In the genomic region with DNA sequence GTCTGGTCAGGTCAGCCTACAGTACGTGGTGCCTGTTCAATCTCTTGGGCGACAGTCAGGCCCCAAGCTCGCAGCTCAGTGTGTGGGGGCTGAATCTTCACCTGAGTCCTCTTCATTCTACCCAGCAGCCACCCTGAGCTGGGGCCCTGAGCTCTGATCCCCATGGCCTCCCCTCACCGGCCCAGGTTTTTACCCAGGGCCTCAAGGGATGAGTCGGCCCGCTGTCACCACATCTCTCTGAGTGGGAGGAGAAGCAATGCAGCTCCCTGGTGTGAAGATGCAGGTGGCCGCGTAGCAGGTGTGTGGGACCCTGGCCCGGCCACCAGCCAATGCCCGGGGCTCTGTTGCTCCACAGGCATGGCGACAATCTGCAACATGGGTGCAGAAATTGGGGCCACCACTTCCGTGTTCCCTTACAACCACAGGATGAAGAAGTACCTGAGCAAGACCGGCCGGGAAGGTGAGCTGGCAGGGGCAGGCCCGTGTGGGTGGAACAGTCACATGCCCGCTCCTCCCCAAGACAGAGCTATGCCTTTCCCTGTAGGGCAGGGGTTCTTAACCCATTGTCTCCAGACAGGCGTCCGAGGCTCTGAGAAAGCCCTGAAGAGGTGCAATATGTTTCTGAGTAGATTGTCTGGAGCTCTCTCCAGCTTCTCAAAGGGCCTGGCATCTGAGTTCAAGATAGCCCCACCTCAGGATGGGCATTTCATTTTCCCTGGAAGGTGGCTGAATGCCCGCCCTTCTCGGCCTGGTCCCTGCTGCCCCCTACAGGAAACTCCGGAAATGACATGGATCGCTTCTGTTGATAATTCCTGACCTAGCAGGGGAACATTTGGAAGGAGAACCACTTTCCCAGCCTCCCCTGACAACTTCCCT, we compare ENCODE assay signal across 7 cellular contexts. TPM values are rescaled to one million over a fixed set of nuclear protein-coding genes. Genes with fewer than 3 reads are reported as not detected.
DNase-seq lines count a peak whose midpoint lies in the region; ATAC-seq and TF ChIP-seq lines count a peak whose summit lies in the region.

No MANE protein-coding gene starts in this region.

- H3K4me2 ChIP-seq in MM.1S (ENCODE audit: low read depth, low read length): no peak overlapping the region

- no peaks in the 10 kb centered on the region for H3K36me3 ChIP-seq in MM.1S (replicated peaks; ENCODE audit: insufficient read depth, low read length)
- H3K36me3 ChIP-seq in mucosa of descending colon (ENCODE audit: low read depth): peaks cover 10% of the 10 kb centered on the region
- H3K36me3 ChIP-seq in transverse colon: peaks cover 0 to 35% (median 13%) of the 10 kb centered on the region in 4 donors

- H3K9me3 ChIP-seq in MM.1S (replicated peaks; ENCODE audit: insufficient read depth, low read length) (no peaks in the 10 kb centered on the region), mucosa of descending colon (no peaks in the 10 kb centered on the region), transverse colon (no peaks in the 10 kb centered on the region)

- H3K4me3 Mint-ChIP-seq in activated CD4-positive, alpha-beta T cell treated with anti-CD3 and anti-CD28 coated beads, Interleukin-2, amount 10 ng/mL, durations not matched to agents 24 days and 14 days: no peak overlapping the region

- ATAC-seq in mucosa of descending colon (peak; percentile 83), HG03354 (IDR thresholded peaks at IDR 0.05; ENCODE audit: poor library complexity, severe bottlenecking, unreplicated experiment) (no peak)

- 62% methylated on average over 18 of the region's 22 CpGs; no CpG with 5 or more reads in 1 of the 2 donors for WGBS in transverse colon (ENCODE audit: low coverage in 1 of 2), 2 donors

- H3K79me2 ChIP-seq in MM.1S (ENCODE audit: low read length): peaks cover 3% of the 10 kb centered on the region; the same call in 1 of the 2 replicates

- H3F3A ChIP-seq in MM.1S (ENCODE audit: insufficient read depth, low read length): peaks cover 5% of the 10 kb centered on the region; the same call in 1 of the 2 replicates

- TF ChIP-seq POLR2A in transverse colon (IDR thresholded peaks at IDR 0.05): no peak

- no peaks in the 10 kb centered on the region for H3K9me2 ChIP-seq in MM.1S (replicated peaks; ENCODE audit: insufficient read depth, low read length)

- H3K4me1 ChIP-seq in MM.1S (ENCODE audit: low read length): no peaks in the 10 kb centered on the region
- H3K4me1 ChIP-seq in mucosa of descending colon (ENCODE audit: low read depth): no peaks in the 10 kb centered on the region
- H3K4me1 ChIP-seq in transverse colon: peaks cover 0 to 16% (median 0%) of the 10 kb centered on the region in 4 donors

- TF ChIP-seq CTCF in MM.1S (IDR thresholded peaks at IDR 0.05; ENCODE audit: low read length) (peak; percentile 70), mucosa of descending colon (IDR thresholded peaks at IDR 0.05) (peak; percentile 56), transverse colon (IDR thresholded peaks at IDR 0.05) (peak; percentile 89 to 92 (median 90))

- H3K36me3 Mint-ChIP-seq in activated CD4-positive, alpha-beta T cell treated with anti-CD3 and anti-CD28 coated beads, Interleukin-2, amount 10 ng/mL, durations not matched to agents 24 days and 14 days (ENCODE audit: low read depth): peaks cover 27% of the 10 kb centered on the region

- H3K4me3 ChIP-seq in MM.1S (ENCODE audit: low read length) (no peak overlapping the region), mucosa of descending colon (no peak overlapping the region), transverse colon (no peak overlapping the region)

- H4K20me1 ChIP-seq in MM.1S (ENCODE audit: insufficient read depth, low read length): no peaks in the 10 kb centered on the region

- H3K27me3 ChIP-seq in MM.1S (replicated peaks; ENCODE audit: insufficient read depth, low read length) (no peaks in the 10 kb centered on the region), transverse colon (no peaks in the 10 kb centered on the region)

- DNase-seq in GM04504 (ENCODE audit: low read depth): peak; percentile 42
- no peak for DNase-seq in MM.1S
- DNase-seq in activated CD4-positive, alpha-beta T cell treated with anti-CD3 and anti-CD28 coated beads, Interleukin-2, amount 10 ng/mL, durations not matched to agents 24 days and 14 days: peak; percentile 78
- DNase-seq in epithelial cell of prostate (ENCODE audit: low read depth, low spot score): peak; percentile 33
- DNase-seq in mucosa of descending colon: peak in 2 of 3 donors; percentile 74 to 87
- DNase-seq in transverse colon: peak; percentile 81

- H3K27me3 Mint-ChIP-seq in activated CD4-positive, alpha-beta T cell treated with anti-CD3 and anti-CD28 coated beads, Interleukin-2, amount 10 ng/mL, durations not matched to agents 24 days and 14 days: no peaks in the 10 kb centered on the region

- no peaks in the 10 kb centered on the region for H3K9me3 Mint-ChIP-seq in activated CD4-positive, alpha-beta T cell treated with anti-CD3 and anti-CD28 coated beads, Interleukin-2, amount 10 ng/mL, durations not matched to agents 24 days and 14 days

- intact Hi-C loops in activated CD4-positive, alpha-beta T cell treated with anti-CD3 and anti-CD28 coated beads, Interleukin-2, amount 10 ng/mL, durations not matched to agents 24 days and 14 days (cut with micrococcal nuclease): loop anchor here (1.0 kb wide), 1 partner anchor 114 kb away; no protein-coding TSS in a partner anchor
- intact Hi-C loops in mucosa of descending colon (cut with DNase I, micrococcal nuclease): loop anchor here (2.0 to 5.0 kb wide), 2 partner anchors 113 to 115 kb away; no protein-coding TSS in a partner anchor
- intact Hi-C loops in transverse colon (cut with DNase I; ENCODE audit: low total_unique reads): loop anchor here (5.0 kb wide), 1 partner anchor 115 kb away; no protein-coding TSS in a partner anchor

- H3K9ac ChIP-seq in MM.1S (ENCODE audit: low read length): no peak overlapping the region

- no peak overlapping the region for H3K27ac Mint-ChIP-seq in activated CD4-positive, alpha-beta T cell treated with anti-CD3 and anti-CD28 coated beads, Interleukin-2, amount 10 ng/mL, durations not matched to agents 24 days and 14 days

- in situ Hi-C loops in transverse colon (cut with MboI; ENCODE audit: low pct_ligation_motif_present in 1 of 4, low pct_unique_long_range_greater_than_20kb in 1 of 4, low sequenced_read_pairs in 3 of 4): loop anchor here in 3 of 4 donors (5.0 to 10.0 kb wide), 2 partner anchors 110 to 113 kb away; no protein-coding TSS in a partner anchor

- H3K4me1 Mint-ChIP-seq in activated CD4-positive, alpha-beta T cell treated with anti-CD3 and anti-CD28 coated beads, Interleukin-2, amount 10 ng/mL, durations not matched to agents 24 days and 14 days: peaks cover 5% of the 10 kb centered on the region

- H2AFZ ChIP-seq in MM.1S (ENCODE audit: low read length): no peak overlapping the region

- no peak overlapping the region for H3K27ac ChIP-seq in MM.1S (ENCODE audit: low read length)
- peak overlapping the region; percentile 70 for H3K27ac ChIP-seq in epithelial cell of prostate
- H3K27ac ChIP-seq in transverse colon: peak overlapping the region in 3 of 4 donors; percentile 23 to 41 (median 33)

- TF ChIP-seq EP300 in transverse colon (IDR thresholded peaks at IDR 0.05; ENCODE audit: low read depth): no peak

RNA-seq across cellular contexts. Expression of gene POLR3H, which starts 26.9 kb away (rescaled TPM):
- total RNA-seq in activated CD4-positive, alpha-beta T cell treated with anti-CD3 and anti-CD28 coated beads, Interleukin-2, amount 10 ng/mL, durations not matched to agents 24 days and 14 days: 49.2 and 50.6 TPM in 2 replicates
- 10 to 100 TPM; 12.4 to 26.1 (median 15.7) TPM for total RNA-seq in mucosa of descending colon
- total RNA-seq in transverse colon: 1 to 10 TPM; 5.6 to 8.4 (median 7.0) TPM

RNA-seq across cellular contexts. Expression of gene CSDC2, which starts 43.4 kb away (rescaled TPM):
- not detected in 2 replicates for total RNA-seq in activated CD4-positive, alpha-beta T cell treated with anti-CD3 and anti-CD28 coated beads, Interleukin-2, amount 10 ng/mL, durations not matched to agents 24 days and 14 days
- total RNA-seq in mucosa of descending colon: 1 to 10 TPM in 2 of 3 donors, under 1 TPM in 1; 0.26 to 1.6 (median 1.0) TPM
- total RNA-seq in transverse colon: 1 to 10 TPM; 1.2 to 7.1 (median 2.8) TPM

RNA-seq across cellular contexts. Expression of gene ACO2, which starts 48.5 kb away (rescaled TPM):
- 103 and 104 TPM in 2 replicates for total RNA-seq in activated CD4-positive, alpha-beta T cell treated with anti-CD3 and anti-CD28 coated beads, Interleukin-2, amount 10 ng/mL, durations not matched to agents 24 days and 14 days
- total RNA-seq in mucosa of descending colon (100 to 1,000 TPM; 187 to 295 (median 241) TPM), transverse colon (100 to 1,000 TPM; 164 to 351 (median 255) TPM)

RNA-seq across cellular contexts. Expression of gene PHF5A, which starts 48.9 kb away (rescaled TPM):
- 90.3 and 98.3 TPM in 2 replicates for total RNA-seq in activated CD4-positive, alpha-beta T cell treated with anti-CD3 and anti-CD28 coated beads, Interleukin-2, amount 10 ng/mL, durations not matched to agents 24 days and 14 days
- total RNA-seq in mucosa of descending colon: 10 to 100 TPM; 27.0 to 31.7 (median 29.7) TPM
- 10 to 100 TPM in 3 of 4 donors, 1 to 10 TPM in 1; 3.0 to 33.9 (median 25.0) TPM for total RNA-seq in transverse colon
